Comparison of ENCODE assay signal across 18 cellular contexts in genomic region chr16:60204221-60204620, GRCh38.
"Had no signal": no experiment of that assay in that cellular context is flagged by ENCODE, and none has a peak within 500 bp of the region (broad histone marks: within the 10 kb centered on the region; RNA-seq: fewer than 3 reads in every experiment).

No MANE protein-coding gene starts in this region.

- H3K36me3 ChIP-seq: esophagus squamous epithelium, gastroesophageal sphincter, neutrophil, tibial nerve, vagina had no signal

- H3K4me3 ChIP-seq: esophagus squamous epithelium, gastroesophageal sphincter, tibial nerve, vagina had no signal

- FAIRE-seq: kidney, TTC549 had no signal

- DNase-seq: activated CD4-positive, alpha-beta T cell treated with anti-CD3 and anti-CD28 coated beads, Interleukin-2, amount 10 ng/mL, durations not matched to agents 7 days and 5 days; activated CD4-positive, CD25-positive, alpha-beta regulatory T cell; activated CD8-positive, alpha-beta memory T cell treated with anti-CD3 and anti-CD28 coated beads for 24 hours; amygdala; dorsolateral prefrontal cortex; esophagus squamous epithelium; kidney; left ventricle myocardium superior; naive B cell; right cardiac atrium; stimulated activated CD4-positive, alpha-beta T cell treated with anti-CD3 and anti-CD28 coated beads, Interleukin-1b, Interleukin-23, amount 100 ng/mL, for 48 hours; T-helper 17 cell had no signal

- H3K4me1 ChIP-seq: gastroesophageal sphincter, vagina had no signal

- H3K9me3 ChIP-seq: esophagus squamous epithelium, gastroesophageal sphincter, neutrophil, tibial nerve, vagina had no signal

- ATAC-seq: gastroesophageal sphincter; left ventricle myocardium superior; right cardiac atrium; stimulated activated memory B cell treated with anti-CD40 and anti-IgM and Interleukin-4, amounts not matched to agents 10 μg/mL and 1 μg/mL and 100 μg/mL, for 72 hours; T-helper 17 cell had no signal

- H3K27me3 ChIP-seq: esophagus squamous epithelium, gastroesophageal sphincter, neutrophil, tibial nerve, vagina had no signal

- H3K27ac ChIP-seq: dorsolateral prefrontal cortex, esophagus squamous epithelium, gastroesophageal sphincter, neutrophil, vagina had no signal
